ENCODE assay signal across 8 cellular contexts in the genomic region with DNA sequence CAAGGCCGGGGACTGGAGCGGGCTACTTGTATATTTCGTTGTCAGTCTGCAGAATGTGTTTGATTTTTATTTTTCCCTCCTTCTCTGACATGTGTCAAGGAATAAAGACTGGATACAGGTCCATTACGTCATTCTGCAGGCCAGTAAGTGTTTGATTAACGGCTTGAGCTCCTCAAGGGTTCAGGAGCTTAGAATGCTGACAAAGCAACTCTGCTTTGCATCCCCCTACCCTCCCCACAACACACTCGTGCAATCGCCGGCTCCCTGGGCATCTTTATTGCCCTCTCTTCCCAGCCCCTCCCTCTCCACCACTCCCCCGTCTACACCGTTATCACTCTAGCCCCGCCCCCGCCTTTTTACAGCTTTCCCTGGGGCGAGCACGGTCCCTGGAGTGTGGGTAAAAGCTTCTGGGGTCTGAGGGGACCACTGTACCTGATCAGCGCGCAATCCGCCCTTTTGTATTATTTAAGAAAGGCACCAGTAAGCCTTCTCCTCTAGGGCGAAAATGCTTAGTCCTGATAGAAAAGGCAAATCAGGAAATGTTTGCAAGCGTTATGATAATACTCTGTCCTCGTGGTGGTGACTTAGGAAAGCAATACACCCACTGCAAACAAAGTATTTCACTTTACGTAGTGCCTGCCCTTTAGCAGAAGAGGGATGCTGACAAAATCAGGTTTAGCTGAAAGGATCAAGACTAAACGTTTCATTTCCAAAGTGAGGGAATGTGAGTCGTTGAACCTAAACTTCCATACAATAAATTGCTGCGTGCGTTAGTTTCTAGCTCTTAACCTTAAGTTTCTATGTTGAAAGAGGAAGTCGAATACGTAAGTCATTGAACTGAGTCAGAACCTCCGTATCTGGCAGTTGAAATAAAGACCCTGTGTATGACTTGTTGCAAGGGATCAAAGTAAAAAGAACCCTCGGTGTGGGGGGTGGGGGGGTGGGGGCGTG. TPM values are rescaled to one million over a fixed set of nuclear protein-coding genes. Genes with fewer than 3 reads are reported as not detected.
A peak's percentile ranks its signal among the peaks of the same experiment; 100 is the strongest.
DNase-seq lines count a peak whose midpoint lies in the region; ATAC-seq, FAIRE-seq and TF ChIP-seq lines count a peak whose summit lies in the region.

No MANE protein-coding gene starts in this region.

- no peaks in the 10 kb centered on the region for H3K36me3 Mint-ChIP-seq in activated naive CD4-positive, alpha-beta T cell treated with anti-CD3 and anti-CD28 coated beads for 36 hours (ENCODE audit: low read depth)

- peaks cover 33% of the 10 kb centered on the region for H3K4me1 Mint-ChIP-seq in activated naive CD4-positive, alpha-beta T cell treated with anti-CD3 and anti-CD28 coated beads for 36 hours (ENCODE audit: low read depth)

- intact Hi-C loops in activated naive CD4-positive, alpha-beta T cell treated with anti-CD3 and anti-CD28 coated beads for 36 hours (cut with micrococcal nuclease), result loop anchor here (1.0 to 2.0 kb wide), 2 partner anchors 32 to 83 kb away; no protein-coding TSS in a partner anchor
- intact Hi-C loops in stomach (cut with DNase I; ENCODE audit: low total_unique reads), result loop anchor here (10.0 kb wide), 1 partner anchor 264 kb away; no protein-coding TSS in a partner anchor

- H3K4me3 ChIP-seq in NT2/D1 (ENCODE audit: insufficient read length, low read depth) (peak overlapping the region; percentile 73), bronchial epithelial cell (ENCODE audit: low read depth, low read length) (peak overlapping the region; percentile 50), stomach (peak overlapping the region; percentile 51 to 65 (median 54))

- CTCF ChIA-PET in activated naive CD4-positive, alpha-beta T cell treated with anti-CD3 and anti-CD28 coated beads for 36 hours (lab: Charles Lee), result interaction anchor here (0.6 to 1.0 kb wide), 4 partner anchors 22 to 1753 kb away, joined by 3 read pairs; no protein-coding TSS in a partner anchor

- H3K27me3 ChIP-seq in NT2/D1 (ENCODE audit: insufficient read depth, insufficient read length) (peaks cover 41% of the 10 kb centered on the region), bronchial epithelial cell (ENCODE audit: control insufficient read depth, insufficient read depth, low read length) (no peaks in the 10 kb centered on the region), stomach (peaks cover 0 to 87% (median 45%) of the 10 kb centered on the region in 3 donors)

- TF ChIP-seq POLR2A in stomach (IDR thresholded peaks at IDR 0.05), result no peak

- peak overlapping the region; percentile 80 for H3K9ac ChIP-seq in NT2/D1 (ENCODE audit: insufficient read length, low read depth)

- FAIRE-seq in bronchial epithelial cell (lab: Jason Lieb, UNC), result no peak

- no peaks in the 10 kb centered on the region for H3K9me3 ChIP-seq in NT2/D1 (ENCODE audit: insufficient read depth, low read length)
- H3K9me3 ChIP-seq in stomach, result no peaks in the 10 kb centered on the region

- peak overlapping the region; percentile 59 for H3K4me3 Mint-ChIP-seq in activated naive CD4-positive, alpha-beta T cell treated with anti-CD3 and anti-CD28 coated beads for 36 hours

- no peaks in the 10 kb centered on the region for H3K36me3 ChIP-seq in NT2/D1 (ENCODE audit: insufficient read depth, insufficient read length, low read length)
- H3K36me3 ChIP-seq in bronchial epithelial cell (ENCODE audit: control insufficient read depth, insufficient read depth, low read length), result no peaks in the 10 kb centered on the region
- H3K36me3 ChIP-seq in stomach, result no peaks in the 10 kb centered on the region

- H3K27me3 Mint-ChIP-seq in activated naive CD4-positive, alpha-beta T cell treated with anti-CD3 and anti-CD28 coated beads for 36 hours (ENCODE audit: low read depth), result peaks cover 61% of the 10 kb centered on the region

- no peak overlapping the region for H3K27ac Mint-ChIP-seq in activated naive CD4-positive, alpha-beta T cell treated with anti-CD3 and anti-CD28 coated beads for 36 hours

- no peak for ATAC-seq in HG02642 (IDR thresholded peaks at IDR 0.05; ENCODE audit: poor library complexity, unreplicated experiment)

- no peak for TF ChIP-seq CTCF in bronchial epithelial cell (IDR thresholded peaks at IDR 0.05; ENCODE audit: insufficient read depth, low read length, severe bottlenecking)
- TF ChIP-seq CTCF in stomach (IDR thresholded peaks at IDR 0.05), result no peak

- 3 to 4% (median 4%) methylated on average over 30 of the region's 30 CpGs for WGBS in stomach, 5 donors

- TF ChIP-seq EP300 in stomach (IDR thresholded peaks at IDR 0.05), result no peak

- no peak for DNase-seq in activated naive CD4-positive, alpha-beta T cell treated with anti-CD3 and anti-CD28 coated beads for 36 hours
- no peak for DNase-seq in activated naive CD4-positive, alpha-beta T cell treated with Interleukin-2 at 50 U/mL for 16 hours
- DNase-seq in NT2/D1 (ENCODE audit: low read depth, low spot score) (no peak), bronchial epithelial cell (ENCODE audit: low read depth) (peak; percentile 89), kidney tubule cell (ENCODE audit: low spot score) (peak; percentile 60), stomach (no peak), inferior parietal cortex (ENCODE audit: extremely low spot score) (no peak)

- H3K27ac ChIP-seq in stomach, result peak overlapping the region in 3 of 5 donors; percentile 20 to 91 (median 76)

- no peaks in the 10 kb centered on the region for H3K9me3 Mint-ChIP-seq in activated naive CD4-positive, alpha-beta T cell treated with anti-CD3 and anti-CD28 coated beads for 36 hours

- H3K4me1 ChIP-seq in NT2/D1 (ENCODE audit: insufficient read depth, insufficient read length) (peaks cover 3% of the 10 kb centered on the region), stomach (peaks cover 18 to 46% (median 33%) of the 10 kb centered on the region in 4 donors)

RNA-seq across cellular contexts. Expression of a gene that starts 1.4 kb away (rescaled TPM):
- total RNA-seq in activated naive CD4-positive, alpha-beta T cell treated with anti-CD3 and anti-CD28 coated beads for 36 hours, result under 1 TPM; 0.30 to 0.48 TPM
- 2.1 and 7.3 TPM in 2 replicates for total RNA-seq in bronchial epithelial cell
- 10 to 100 TPM in 2 of 5 donors, 1 to 10 TPM in 1, under 1 TPM in 1, not detected in 1; 0.89 to 30.3 (median 7.3) TPM for total RNA-seq in stomach
- polyA plus RNA-seq in stomach, result 1 to 10 TPM in 2 of 3 donors, under 1 TPM in 1; 0.68 to 3.8 (median 1.5) TPM

Comparison
In these comparisons a context has a peak if more than half of its experiments do, and no peak if none do; other contexts are left out.
1. DNase-seq: peak in bronchial epithelial cell (single experiment) and kidney tubule cell (single experiment); none in activated naive CD4-positive, alpha-beta T cell treated with anti-CD3 and anti-CD28 coated beads for 36 hours (single experiment), activated naive CD4-positive, alpha-beta T cell treated with Interleukin-2 at 50 U/mL for 16 hours (single experiment), NT2/D1 (single experiment), stomach (single experiment) and inferior parietal cortex (single experiment).
2. Peak in every context shown above with its lines, with median percentiles within 50 percentile points of each other: H3K4me3 ChIP-seq.